In the genomic region with DNA sequence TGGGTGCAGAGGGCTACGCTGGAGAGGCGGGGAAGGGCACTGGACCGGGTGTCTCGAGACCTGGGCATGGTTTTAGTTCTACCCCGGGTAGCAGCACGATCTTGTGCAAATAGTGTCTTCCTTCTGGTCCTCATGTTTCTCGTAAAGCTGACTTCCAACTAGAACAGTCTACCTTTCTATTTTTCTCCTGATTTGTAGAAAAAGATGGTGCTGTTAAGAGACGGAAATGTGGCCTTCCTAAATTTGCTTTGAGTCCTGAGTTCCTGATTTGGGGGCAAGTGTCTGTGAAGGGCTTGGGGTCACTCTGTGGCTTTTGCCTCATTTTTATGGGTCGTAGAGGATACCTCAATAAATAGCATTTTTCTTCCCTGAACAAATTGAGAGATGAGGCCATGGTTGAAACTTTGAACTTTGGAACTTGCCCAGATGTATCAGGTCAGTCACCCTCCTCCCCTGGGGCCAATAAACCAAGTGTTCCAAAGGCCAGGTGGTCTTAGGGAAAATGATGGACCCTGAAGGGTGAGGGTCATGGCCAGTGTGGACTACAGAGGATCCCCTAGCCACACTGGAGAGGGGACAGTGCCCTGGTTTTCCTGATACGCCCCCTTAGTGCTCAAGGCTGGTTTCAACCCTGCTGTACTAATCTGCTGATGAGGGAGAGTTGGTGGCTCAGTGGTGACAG, we compare ENCODE assay signal across 1 cellular context.
TF ChIP-seq lines count a peak whose summit lies in the region.

No MANE protein-coding gene starts in this region.

TF ChIP-seq in H1, 55 proteins besides CTCF, POLR2A, EP300 and RAD21:
- TF ChIP-seq KDM1A (IDR thresholded peaks at IDR 0.05; ENCODE audit: borderline replicate concordance, low read length) (no peak), BRCA1 (IDR thresholded peaks at IDR 0.05; ENCODE audit: low read depth, low read length) (no peak), NRF1 (IDR thresholded peaks at IDR 0.05; ENCODE audit: low read depth, low read length) (no peak), SP4 (IDR thresholded peaks at IDR 0.05; ENCODE audit: low read length) (no peak), RNF2 (IDR thresholded peaks at IDR 0.05; ENCODE audit: borderline replicate concordance, low read depth, low read length, missing control alignments, poor library complexity, severe bottlenecking) (no peak), EZH2 (IDR thresholded peaks at IDR 0.05; ENCODE audit: low read depth, low read length, severe bottlenecking) (no peak), SP1 (IDR thresholded peaks at IDR 0.05; ENCODE audit: low read depth, low read length) (no peak), SRF (IDR thresholded peaks at IDR 0.05; ENCODE audit: low read depth, low read length) (no peak), SIN3A (conservative IDR thresholded peaks at IDR 0.05 in 1 of 2, IDR thresholded peaks at IDR 0.05 in 1 of 2; ENCODE audit: low read depth in 1 of 2, low read length in 2 of 2) (no peak), RBBP5 (IDR thresholded peaks at IDR 0.05; ENCODE audit: borderline replicate concordance, low read depth, low read length) (no peak), BCL11A (IDR thresholded peaks at IDR 0.05; ENCODE audit: low read depth in 2 of 2, low read length in 2 of 2) (no peak)
- TF ChIP-seq, protein P1, sequence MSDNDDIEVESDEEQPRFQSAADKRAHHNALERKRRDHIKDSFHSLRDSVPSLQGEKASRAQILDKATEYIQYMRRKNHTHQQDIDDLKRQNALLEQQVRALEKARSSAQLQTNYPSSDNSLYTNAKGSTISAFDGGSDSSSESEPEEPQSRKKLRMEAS (IDR thresholded peaks at IDR 0.05): no peak
TF ChIP-seq in H1: peak in this region for 0.
